ENCODE assay signal across 9 cellular contexts in the genomic region with DNA sequence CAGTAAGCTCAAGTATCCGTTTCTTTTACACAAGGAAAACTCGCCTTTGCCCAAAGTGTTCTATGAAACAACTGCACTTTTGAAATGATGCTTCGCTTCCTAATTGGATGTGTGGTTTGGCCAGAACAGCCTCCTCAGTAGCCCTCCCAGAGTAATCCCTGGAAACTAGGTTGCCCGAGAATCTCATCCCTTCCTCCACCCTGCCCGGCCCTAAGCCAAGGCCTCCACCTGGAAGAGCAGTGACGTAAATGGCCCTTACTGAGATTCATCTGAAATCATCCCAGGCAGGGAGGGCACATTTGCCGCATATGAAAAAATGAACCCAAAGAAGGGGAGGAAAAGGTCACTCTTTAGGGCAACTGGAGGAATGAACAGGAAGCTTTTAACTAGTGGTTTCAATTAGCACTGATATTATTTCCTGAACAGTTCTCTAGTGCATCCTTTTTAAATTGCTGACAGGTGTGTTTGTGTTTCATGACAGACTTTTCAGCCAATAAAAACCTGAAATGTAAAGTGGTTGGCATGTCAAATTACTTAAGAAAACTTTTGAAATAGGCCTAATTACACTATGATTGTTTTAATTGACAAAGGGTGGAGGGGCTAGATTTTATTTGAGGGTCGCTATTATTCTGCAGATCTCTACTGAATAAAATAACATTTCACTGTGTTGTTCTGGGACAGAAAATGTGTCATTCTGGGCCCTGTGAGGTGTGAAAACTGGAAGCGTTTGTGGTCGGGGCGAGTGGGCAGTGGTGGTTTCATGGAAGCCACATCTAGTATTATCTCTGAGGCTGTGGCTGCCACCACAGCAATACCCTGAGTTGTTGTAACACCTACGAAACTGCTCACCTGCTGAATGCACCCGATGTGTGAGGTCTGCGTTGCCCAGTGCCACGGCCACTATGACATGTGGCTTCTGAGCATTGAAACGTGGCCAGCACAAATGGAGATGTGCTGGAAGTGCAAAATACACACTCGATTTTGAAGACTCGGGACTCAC.
DNase-seq lines count a peak whose midpoint lies in the region; ATAC-seq, FAIRE-seq and TF ChIP-seq lines count a peak whose summit lies in the region.
"Had no signal": no experiment of that assay in that cellular context is flagged by ENCODE, and none has a peak within 500 bp of the region (broad histone marks: within the 10 kb centered on the region; RNA-seq: fewer than 3 reads in every experiment).

No MANE protein-coding gene starts in this region.

- no peaks in the 10 kb centered on the region for H3K36me3 Mint-ChIP-seq in activated T-cell treated with anti-CD3 and anti-CD28 coated beads, Interleukin-2, amount 50 U/mL, for 72 hours (ENCODE audit: insufficient read depth in 2 of 2)

- H3K4me1 Mint-ChIP-seq in activated T-cell treated with anti-CD3 and anti-CD28 coated beads, Interleukin-2, amount 50 U/mL, for 72 hours (ENCODE audit: low read depth): peaks cover 16% of the 10 kb centered on the region

- FAIRE-seq in D721Med (lab: Jason Lieb, UNC): no peak
- FAIRE-seq: TTC549 had no signal

- peak overlapping the region in 1 of 2 donors; percentile 50 for H3K4me3 Mint-ChIP-seq in activated T-cell treated with anti-CD3 and anti-CD28 coated beads, Interleukin-2, amount 50 U/mL, for 72 hours

- TF ChIP-seq CTCF in D721Med (IDR thresholded peaks at IDR 0.05; ENCODE audit: insufficient read depth, missing control alignments): no peak

- peak; percentile 77 to 78 for DNase-seq in activated T-cell treated with anti-CD3 and anti-CD28 coated beads, Interleukin-2, amount 50 U/mL, for 72 hours
- peak in 2 of 3 experiments; percentile 2 to 6 for DNase-seq in stimulated activated CD4-positive, alpha-beta T cell treated with anti-CD3 and anti-CD28 coated beads, TNF-alpha, amount 100 ng/mL, for 4 hours (ENCODE audit: low read depth in 3 of 3)
- DNase-seq in AG20443 (ENCODE audit: low spot score) (no peak), NCI-H2107 treated with DMSO at 0.1 percent for 48 hours (lab: John Stamatoyannopoulos, UW; ENCODE audit: unreplicated experiment) (no peak), SIG-M5 treated with dmso at 0.1 percent for 504 hours (lab: John Stamatoyannopoulos, UW; ENCODE audit: unreplicated experiment) (no peak), D721Med (ENCODE audit: insufficient read length, low spot score) (no peak)

- no peaks in the 10 kb centered on the region for H3K9me3 Mint-ChIP-seq in activated T-cell treated with anti-CD3 and anti-CD28 coated beads, Interleukin-2, amount 50 U/mL, for 72 hours

- H3K27ac Mint-ChIP-seq in activated T-cell treated with anti-CD3 and anti-CD28 coated beads, Interleukin-2, amount 50 U/mL, for 72 hours: peak overlapping the region; percentile 75

- ATAC-seq in GM19372 (IDR thresholded peaks at IDR 0.05; ENCODE audit: low read depth, unreplicated experiment): peak; percentile 83
- ATAC-seq in HG03066 (IDR thresholded peaks at IDR 0.05; ENCODE audit: low read depth, unreplicated experiment): peak; percentile 88
- ATAC-seq in activated T-cell treated with anti-CD3 and anti-CD28 coated beads, Interleukin-2, amount 50 U/mL, for 72 hours (replicated peaks in 1 of 2): peak; percentile 98

- peaks cover 55% of the 10 kb centered on the region for H3K27me3 Mint-ChIP-seq in activated T-cell treated with anti-CD3 and anti-CD28 coated beads, Interleukin-2, amount 50 U/mL, for 72 hours (ENCODE audit: low read depth)

Comparison
In these comparisons a context has a peak if more than half of its experiments do, and no peak if none do; other contexts are left out.
1. DNase-seq: peak in activated T-cell treated with anti-CD3 and anti-CD28 coated beads, Interleukin-2, amount 50 U/mL, for 72 hours (2 of 2) and stimulated activated CD4-positive, alpha-beta T cell treated with anti-CD3 and anti-CD28 coated beads, TNF-alpha, amount 100 ng/mL, for 4 hours (2 of 3); none in AG20443 (single experiment), NCI-H2107 treated with DMSO at 0.1 percent for 48 hours (single experiment), SIG-M5 treated with dmso at 0.1 percent for 504 hours (single experiment) and D721Med (single experiment).
2. Peak in every context shown above with its lines, with median percentiles within 50 percentile points of each other: ATAC-seq.